Comparison of ENCODE assay signal across 10 cellular contexts in genomic region chr10:91206427-91206826, GRCh38. TPM values are rescaled to one million over a fixed set of nuclear protein-coding genes. Genes with fewer than 3 reads are reported as not detected.
DNase-seq lines count a peak whose midpoint lies in the region; ATAC-seq and TF ChIP-seq lines count a peak whose summit lies in the region.
"Had no signal": no experiment of that assay in that cellular context is flagged by ENCODE, and none has a peak within 500 bp of the region (broad histone marks: within the 10 kb centered on the region; RNA-seq: fewer than 3 reads in every experiment).

No MANE protein-coding gene starts in this region.

- peaks cover 2% of the 10 kb centered on the region for H3K4me1 Mint-ChIP-seq in mesothelial cell of epicardium

- no peak overlapping the region for H3K4me3 Mint-ChIP-seq in mesothelial cell of epicardium

- no peaks in the 10 kb centered on the region for H3K36me3 Mint-ChIP-seq in mesothelial cell of epicardium

- no peaks in the 10 kb centered on the region for H3K9me3 Mint-ChIP-seq in mesothelial cell of epicardium

- ATAC-seq in GM18502 (IDR thresholded peaks at IDR 0.05; ENCODE audit: poor library complexity, unreplicated experiment) (peak; percentile 53), GM21423 (IDR thresholded peaks at IDR 0.05; ENCODE audit: unreplicated experiment) (peak; percentile 41), HG03139 (IDR thresholded peaks at IDR 0.05; ENCODE audit: unreplicated experiment) (no peak)

- H3K27ac Mint-ChIP-seq in mesothelial cell of epicardium: no peak overlapping the region

- peaks cover 8% of the 10 kb centered on the region for H3K27me3 Mint-ChIP-seq in mesothelial cell of epicardium (ENCODE audit: low read depth)

- H3K4me3 ChIP-seq in Jurkat, Clone E6-1 (ENCODE audit: low read length): no peak overlapping the region

- TF ChIP-seq CTCF in mesothelial cell of epicardium (IDR thresholded peaks at IDR 0.05; ENCODE audit: unreplicated experiment): no peak

- peak; percentile 27 for DNase-seq in Jurkat, Clone E6-1 (ENCODE audit: low read depth, low spot score)
- DNase-seq in iPS-NIHi7 (ENCODE audit: extremely low spot score) (peak; percentile 22), iPS-NIHi11 (ENCODE audit: low spot score) (no peak), mesothelial cell of epicardium (ENCODE audit: low spot score in 2 of 2, unreplicated experiment in 2 of 2) (no peak)
- DNase-seq: activated naive CD4-positive, alpha-beta T cell; NCI-H1694; T-helper 9 cell had no signal

RNA-seq across cellular contexts. Expression of gene PCGF5, which starts 14.0 kb away (rescaled TPM):
- polyA plus RNA-seq in Jurkat, Clone E6-1 (2012; ENCODE audit: insufficient read depth, insufficient read length): 22.9 TPM
- total RNA-seq in mesothelial cell of epicardium: 11.4 to 13.6 TPM (median 11.6 TPM) in 3 replicates

Comparison
In these comparisons a context has a peak if more than half of its experiments do, and no peak if none do; other contexts are left out.
1. DNase-seq: peak in Jurkat, Clone E6-1 (single experiment) and iPS-NIHi7 (single experiment); none in iPS-NIHi11 (single experiment) and mesothelial cell of epicardium (0 of 2).